Comparison of ENCODE assay signal across 1 cellular context in the genomic region with DNA sequence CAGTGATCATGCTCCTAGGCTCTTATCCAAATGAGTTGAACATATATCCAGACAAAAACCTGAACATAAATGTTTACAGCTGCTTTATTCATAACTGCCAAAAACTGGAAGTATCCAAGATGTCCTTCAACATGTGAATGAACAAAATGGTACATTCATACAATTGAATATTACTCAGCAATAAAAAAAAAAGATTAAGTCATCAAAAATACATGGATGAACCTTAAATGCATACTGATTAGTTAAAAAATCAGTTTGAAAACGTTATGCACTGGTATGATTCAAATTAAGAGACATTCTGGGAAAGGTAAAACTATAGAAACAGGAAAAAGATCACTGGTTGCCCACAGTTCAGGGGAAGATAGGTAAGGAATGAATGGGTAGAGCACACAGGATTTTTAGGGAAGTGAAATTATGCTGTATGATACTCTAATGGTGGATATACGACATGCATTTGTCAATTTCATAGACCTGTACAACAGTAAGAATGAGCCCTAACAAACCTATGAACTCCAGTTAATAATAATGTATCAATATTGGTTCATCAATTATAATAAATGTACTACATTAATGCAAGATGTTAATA.
TF ChIP-seq lines count a peak whose summit lies in the region.

No MANE protein-coding gene starts in this region.

TF ChIP-seq in IMR-90, 13 proteins besides CTCF, POLR2A, EP300 and RAD21:
- no peak for TF ChIP-seq CHD1 (IDR thresholded peaks at IDR 0.05; ENCODE audit: low read depth, low read length)
- no peak for TF ChIP-seq USF2 (IDR thresholded peaks at IDR 0.05; ENCODE audit: low read depth, low read length)
- TF ChIP-seq MAFK (IDR thresholded peaks at IDR 0.05; ENCODE audit: low read depth, low read length): peak; percentile 28; the same call in 1 of the 2 replicates
- TF ChIP-seq FOS (IDR thresholded peaks at IDR 0.05; ENCODE audit: low read depth, low read length): no peak
- TF ChIP-seq ELK1 (IDR thresholded peaks at IDR 0.05; ENCODE audit: borderline replicate concordance, low read depth, low read length): no peak
- no peak for TF ChIP-seq RCOR1 (IDR thresholded peaks at IDR 0.05; ENCODE audit: insufficient replicate concordance, low read length)
- TF ChIP-seq MAZ (IDR thresholded peaks at IDR 0.05; ENCODE audit: borderline replicate concordance, low read depth, low read length): no peak
- TF ChIP-seq BHLHE40 (IDR thresholded peaks at IDR 0.05; ENCODE audit: low read depth, low read length): no peak
